Comparison of ENCODE assay signal across 7 cellular contexts in the genomic region with DNA sequence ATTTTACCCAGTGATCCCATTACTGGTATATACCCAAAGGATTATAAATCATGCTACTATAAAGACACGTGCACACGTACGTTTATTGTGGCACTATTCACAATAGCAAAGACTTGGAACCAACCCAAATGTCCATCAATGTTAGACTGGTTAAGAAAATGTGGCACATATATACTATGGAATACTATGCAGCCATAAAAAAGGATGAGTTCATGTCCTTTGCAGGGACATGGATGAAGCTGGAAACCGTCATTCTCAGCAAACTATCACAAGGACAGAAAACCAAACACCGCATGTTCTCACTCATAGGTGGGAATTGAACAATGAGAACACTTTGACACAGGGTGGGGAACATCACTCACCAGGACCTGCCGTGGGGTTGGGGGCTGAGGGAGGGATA. TPM values are rescaled to one million over a fixed set of nuclear protein-coding genes. Genes with fewer than 3 reads are reported as not detected.
DNase-seq lines count a peak whose midpoint lies in the region; ATAC-seq, FAIRE-seq and TF ChIP-seq lines count a peak whose summit lies in the region.
"Not testable (repeated sequence)": the region's sequence is repeated elsewhere in the genome, so short reads cannot be mapped to it uniquely, and the experiment has no call there.
"Had no signal": no experiment of that assay in that cellular context is flagged by ENCODE, and none has a peak within 500 bp of the region (broad histone marks: within the 10 kb centered on the region; RNA-seq: fewer than 3 reads in every experiment).

No MANE protein-coding gene starts in this region.

- not testable (repeated sequence) for H3K9me1 ChIP-seq in K562 (ENCODE audit: control insufficient read depth, insufficient read depth, low read length)

- not testable (repeated sequence) for H3K79me2 ChIP-seq in K562 (ENCODE audit: control insufficient read depth, insufficient read depth, low read length)

- in situ Hi-C loops in K562 (cut with MboI), result not testable (repeated sequence)

- TF ChIP-seq POLR2A in K562 (conservative IDR thresholded peaks at IDR 0.05); sigmoid colon (IDR thresholded peaks at IDR 0.05): not testable (repeated sequence)

- not testable (repeated sequence) for H3K9ac ChIP-seq in K562 (ENCODE audit: insufficient read depth in 1 of 2, low read depth in 2 of 2, low read length in 2 of 2); kidney (ENCODE audit: low read length in 2 of 2)

- not testable (repeated sequence) for TF ChIP-seq CTCF in HEK293 (tag by site-specific recombination; IDR thresholded peaks at IDR 0.05); K562 (IDR thresholded peaks at IDR 0.05 in 2 of 3, conservative IDR thresholded peaks at IDR 0.05 in 1 of 3; ENCODE audit: insufficient read depth in 2 of 3, low read depth in 1 of 3, low read length in 3 of 3); kidney (IDR thresholded peaks at IDR 0.05; ENCODE audit: borderline replicate concordance, extremely low read depth, insufficient read depth); sigmoid colon (IDR thresholded peaks at IDR 0.05); upper lobe of right lung (IDR thresholded peaks at IDR 0.05)

- not testable (repeated sequence) for H3K4me3 ChIP-seq in HEK293 (ENCODE audit: low read depth, low read length); K562; kidney (ENCODE audit: low read length in 2 of 2); sigmoid colon; upper lobe of right lung

- POLR2A ChIA-PET in HEK293 (lab: Yijun Ruan, JAX); K562 (lab: Yijun Ruan, JAX): not testable (repeated sequence)

- H3K4me1 ChIP-seq in HEK293 (ENCODE audit: control insufficient read depth, insufficient read depth, low read length); K562 (replicated peaks in 1 of 2; ENCODE audit: control insufficient read depth in 2 of 2, insufficient read depth in 2 of 2, low read length in 2 of 2); kidney (ENCODE audit: control insufficient read depth in 1 of 2, insufficient read depth in 1 of 2, low read depth in 1 of 2, low read length in 2 of 2); sigmoid colon; upper lobe of right lung: not testable (repeated sequence)

- not testable (repeated sequence) for FAIRE-seq in K562 (lab: Jason Lieb, UNC); kidney (lab: Jason Lieb, UNC)

- not testable (repeated sequence) for H3K36me3 ChIP-seq in HEK293 (ENCODE audit: control insufficient read depth in 2 of 2, insufficient read depth in 1 of 2, low read length in 2 of 2); K562 (ENCODE audit: control insufficient read depth, insufficient read depth, low read length); kidney (ENCODE audit: control insufficient read depth in 1 of 2, insufficient read depth in 2 of 2, low read length in 2 of 2); sigmoid colon; upper lobe of right lung

- intact Hi-C loops in K562 (cut with micrococcal nuclease); kidney (cut with DNase I); sigmoid colon (cut with DNase I); upper lobe of right lung (cut with DNase I): not testable (repeated sequence)

- not testable (repeated sequence) for H4K20me1 ChIP-seq in K562 (replicated peaks; ENCODE audit: control insufficient read depth, insufficient read depth, low read length)

- not testable (repeated sequence) for H3K27me3 ChIP-seq in K562 (ENCODE audit: control insufficient read depth in 2 of 2, insufficient read depth in 2 of 2, low read length in 2 of 2); sigmoid colon; upper lobe of right lung

- WGBS in K562 (ENCODE audit: insufficient coverage, low coverage, missing lambda C conversion rate), result 24% methylated on average over 5 of the region's 6 CpGs
- 63 to 79% methylated on average over 6 of the region's 6 CpGs for WGBS in sigmoid colon, 2 donors

- H3K4me2 ChIP-seq in K562 (ENCODE audit: insufficient read depth, low read length), result not testable (repeated sequence)

- TF ChIP-seq EP300 in K562 (IDR thresholded peaks at IDR 0.05; ENCODE audit: low read length); sigmoid colon (IDR thresholded peaks at IDR 0.05): not testable (repeated sequence)

- not testable (repeated sequence) for H3K27ac ChIP-seq in HEK293 (ENCODE audit: extremely low read depth, low read depth, low read length); K562 (ENCODE audit: extremely low read depth, low read depth, low read length); kidney (ENCODE audit: low read depth in 2 of 2, low read length in 2 of 2); sigmoid colon; upper lobe of right lung

- CTCF ChIA-PET in HEK293 (lab: Yijun Ruan, JAX); K562 (lab: Yijun Ruan, JAX; ENCODE audit: low intra/inter-chr PET ratio): not testable (repeated sequence)

- not testable (repeated sequence) for ATAC-seq in K562, upper lobe of right lung

- not testable (repeated sequence) for H3K9me3 ChIP-seq in HEK293 (ENCODE audit: control insufficient read depth, insufficient read depth, low read depth, low read length); K562 (replicated peaks; ENCODE audit: control insufficient read depth, insufficient read depth, low read depth, low read length); kidney (ENCODE audit: control insufficient read depth in 1 of 2, low read length in 2 of 2); sigmoid colon; upper lobe of right lung

- BruUV-seq in K562 (replicated peaks; lab: Mats Ljungman, UMichigan), result not testable (repeated sequence)

- TF ChIP-seq RAD21 in K562 (CRISPR knock-in tag; conservative IDR thresholded peaks at IDR 0.05 in 1 of 2, IDR thresholded peaks at IDR 0.05 in 1 of 2), result not testable (repeated sequence)

- DNase-seq in activated effector memory CD4-positive, alpha-beta T cell treated with anti-CD3 and anti-CD28 coated beads, Interleukin-2, amount 50 U/mL, for 16 hours, result peak; percentile 38
- DNase-seq in K562 (ENCODE audit: extremely low read depth in 1 of 4, low spot score in 3 of 4), result not testable (repeated sequence)
- peak; percentile 15 for DNase-seq in kidney
- peak; percentile 11 for DNase-seq in sigmoid colon
- DNase-seq in upper lobe of right lung, result peak; percentile 3

- H2AFZ ChIP-seq in K562 (ENCODE audit: low read depth, low read length), result not testable (repeated sequence)

TF ChIP-seq in HEK293, 187 proteins besides CTCF, POLR2A, EP300 and RAD21:
- peak; percentile 62; the same call in 1 of the 2 replicates for TF ChIP-seq ZNF146 (tag by site-specific recombination; IDR thresholded peaks at IDR 0.05)

TF ChIP-seq in K562, 482 proteins besides CTCF, POLR2A, EP300 and RAD21:
- TF ChIP-seq ZNF146 (CRISPR knock-in tag; IDR thresholded peaks at IDR 0.05; ENCODE audit: unreplicated experiment) (peak; percentile 52), BCOR (IDR thresholded peaks at IDR 0.05) (0 out of 2 replicates have a peak, but pooled peaks have one; percentile 15), KDM1A (IDR thresholded peaks at IDR 0.05) (0 out of 4 replicates have a peak, but pooled peaks of 1 of the 2 experiments have one; percentile 16)

RNA-seq across cellular contexts. Expression of a gene that starts 26.4 kb away (rescaled TPM):
- total RNA-seq in K562 (2011; cell fraction: chromatin; rRNA removed; ENCODE audit: low replicate concordance), result 4.7 and 16.7 TPM in 2 replicates
- 12.4 and 26.7 TPM in 2 replicates for total RNA-seq in K562 (2011; cell fraction: nucleolus; rRNA removed)
- 8.9 and 13.1 TPM in 2 replicates for total RNA-seq in K562 (2011; cell fraction: nucleoplasm; rRNA removed)
- total RNA-seq in K562 (2014; rRNA removed) (0.69 and 1.1 TPM in 2 replicates), K562 (2014; rRNA removed; fragmentation: Illumina TruSeq; extraction: Trizol) (0.13 and 0.22 TPM in 2 replicates), K562 (2015; rRNA removed; fragmentation: Illumina TruSeq; extraction: Trizol) (0.11 TPM in 1 of 2 replicates, not detected in the other), K562 (2021) (1.2 and 1.4 TPM in 2 replicates), kidney (14.2 TPM), sigmoid colon (1 to 10 TPM; 3.1 to 9.6 (median 7.4) TPM), upper lobe of right lung (29.8 TPM)
- polyA plus RNA-seq in K562 (2011; rRNA removed) (3.6 and 4.0 TPM in 2 replicates), K562 (2014; fragmentation: Illumina TruSeq; extraction: Trizol) (0.40 and 0.89 TPM in 2 replicates), K562 (2014; fragmentation: Nextera tagmentation; extraction: Ambion mirVana) (under 1 TPM; 0.07 to 0.15 TPM), K562 (2014; rRNA removed) (0.50 and 0.56 TPM in 2 replicates), kidney (ENCODE audit: insufficient read depth, low read depth, low replicate concordance) (10.4 TPM), sigmoid colon (1 to 10 TPM; 1.4 to 5.5 (median 2.4) TPM)
- 4.9 and 8.7 TPM in 2 replicates for polyA plus RNA-seq in K562 (2011; cell fraction: cytosol; rRNA removed)
- 8.4 and 18.7 TPM in 2 replicates for polyA plus RNA-seq in K562 (2011; cell fraction: nucleus; rRNA removed)
- polyA plus RNA-seq in K562 (2012), result 0.32 and 1.7 TPM in 2 replicates
- 3.8 and 6.7 TPM in 2 replicates for polyA minus RNA-seq in K562 (2011; rRNA and poly(A)+ RNA removed)
- 7.7 and 8.4 TPM in 2 replicates for polyA minus RNA-seq in K562 (2011; cell fraction: cytosol; rRNA and poly(A)+ RNA removed)
- 3.2 and 4.0 TPM in 2 replicates for polyA minus RNA-seq in K562 (2011; cell fraction: nucleus; rRNA and poly(A)+ RNA removed)
- polyA plus RNA-seq: CD14-positive monocyte had no signal
